11 cellular contexts compared by ENCODE assay signal in genomic region chr2:85851253-85851955, GRCh38. TPM values are rescaled to one million over a fixed set of nuclear protein-coding genes. Genes with fewer than 3 reads are reported as not detected.
DNase-seq lines count a peak whose midpoint lies in the region; ATAC-seq lines count a peak whose summit lies in the region.
"Had no signal": no experiment of that assay in that cellular context is flagged by ENCODE, and none has a peak within 500 bp of the region (broad histone marks: within the 10 kb centered on the region; RNA-seq: fewer than 3 reads in every experiment).

No MANE protein-coding gene starts in this region.

- no peak overlapping the region for H3K18ac ChIP-seq in mesenchymal stem cell (ENCODE audit: low read depth in 1 of 2, low read length in 2 of 2)

- H3K79me1 ChIP-seq in mesenchymal stem cell (replicated peaks; ENCODE audit: low read length, poor library complexity, severe bottlenecking), result no peaks in the 10 kb centered on the region

- H3K4ac ChIP-seq in mesenchymal stem cell (ENCODE audit: low read depth in 1 of 2, low read length in 2 of 2), result no peak overlapping the region

- no peak overlapping the region for H2BK12ac ChIP-seq in mesenchymal stem cell (ENCODE audit: low read length in 2 of 2)

- no peak overlapping the region for H4K91ac ChIP-seq in mesenchymal stem cell (ENCODE audit: low read length)

- 92% methylated on average over 11 of the region's 11 CpGs for WGBS in mesenchymal stem cell
- 41 to 52% methylated on average over 11 of the region's 11 CpGs for WGBS in aorta, 2 donors

- peak overlapping the region; percentile 78 for H3K9ac ChIP-seq in mesenchymal stem cell (ENCODE audit: low read length)

- no peak overlapping the region for H3K14ac ChIP-seq in mesenchymal stem cell (ENCODE audit: low read length in 2 of 2)

- no peak overlapping the region for H2AK5ac ChIP-seq in mesenchymal stem cell (ENCODE audit: low read length, severe bottlenecking)

- H3K4me3 ChIP-seq in mesenchymal stem cell (ENCODE audit: insufficient read depth in 1 of 2, low read depth in 1 of 2, low read length in 2 of 2), result peak overlapping the region in 1 of 2 experiments; percentile 37
- no peak overlapping the region for H3K4me3 ChIP-seq in aorta (ENCODE audit: low read length in 2 of 2)
- H3K4me3 ChIP-seq: GM23338 had no signal

- no peak overlapping the region for H2BK5ac ChIP-seq in mesenchymal stem cell (ENCODE audit: low read depth, low read length, poor library complexity, severe bottlenecking)

- intact Hi-C loops in aorta (cut with DNase I), result no loop called here

- H3K36me3 ChIP-seq in mesenchymal stem cell (ENCODE audit: control insufficient read depth in 1 of 2, insufficient read depth in 2 of 2, low read depth in 1 of 2, low read length in 2 of 2) (peaks cover 28 to 80% of the 10 kb centered on the region in 2 experiments), aorta (ENCODE audit: control insufficient read depth in 1 of 2, insufficient read depth in 2 of 2, low read length in 1 of 2) (no peaks in the 10 kb centered on the region)

- H3K27ac ChIP-seq in mesenchymal stem cell (ENCODE audit: low read length, poor library complexity, severe bottlenecking) (no peak overlapping the region), aorta (ENCODE audit: low read depth in 1 of 2, low read length in 2 of 2) (no peak overlapping the region)
- H3K27ac ChIP-seq: VCaP had no signal

- H2BK15ac ChIP-seq in mesenchymal stem cell (ENCODE audit: low read depth, poor library complexity, severe bottlenecking), result no peak overlapping the region

- no peak overlapping the region for H3K23ac ChIP-seq in mesenchymal stem cell (ENCODE audit: low read length in 2 of 2)

- H3K4me1 ChIP-seq in mesenchymal stem cell (ENCODE audit: control insufficient read depth, insufficient read depth, low read depth, low read length) (no peaks in the 10 kb centered on the region), aorta (ENCODE audit: control insufficient read depth in 1 of 2, insufficient read depth in 2 of 2, low read length in 2 of 2) (no peaks in the 10 kb centered on the region)

- H3K9me3 ChIP-seq in mesenchymal stem cell (ENCODE audit: control insufficient read depth, low read length) (no peaks in the 10 kb centered on the region), aorta (ENCODE audit: control insufficient read depth, low read length) (no peaks in the 10 kb centered on the region)

- H3K4me2 ChIP-seq in mesenchymal stem cell (ENCODE audit: low read length, poor library complexity, severe bottlenecking), result no peak overlapping the region
- H3K4me2 ChIP-seq: GM23338 had no signal

- DNase-seq in stimulated activated CD4-positive, alpha-beta T cell treated with anti-CD3 and anti-CD28 coated beads, Interleukin-2, amount 100 ng/mL, for 24 hours, result peak; percentile 24 to 30
- DNase-seq in stimulated activated CD4-positive, alpha-beta T cell treated with anti-CD3 and anti-CD28 coated beads, Interleukin-15, amount 100 ng/mL, for 24 hours, result no peak
- DNase-seq in amygdala (lab: John Stamatoyannopoulos, UW) (peak in 30 of 56 donors; percentile 8 to 68 (median 34)), mesenchymal stem cell (no peak), aorta (peak in 1 of 2 donors; percentile 61), DMS153 (lab: John Stamatoyannopoulos, UW) (no peak), SIG-M5 (lab: John Stamatoyannopoulos, UW) (no peak), NCI-H2196 (lab: John Stamatoyannopoulos, UW; ENCODE audit: unreplicated experiment) (no peak)
- DNase-seq: Calu3 had no signal

- no peak overlapping the region for H4K8ac ChIP-seq in mesenchymal stem cell (ENCODE audit: low read length)

- no peak overlapping the region for H2AFZ ChIP-seq in mesenchymal stem cell (ENCODE audit: low read depth, low read length)
- H2AFZ ChIP-seq: GM23338 had no signal

- H3K27me3 ChIP-seq in mesenchymal stem cell (ENCODE audit: control insufficient read depth in 1 of 2, insufficient read depth in 1 of 2, low read length in 2 of 2), result no peaks in the 10 kb centered on the region
- H3K27me3 ChIP-seq in aorta (ENCODE audit: control insufficient read depth in 1 of 2, insufficient read depth in 2 of 2, low read length in 1 of 2), result no peaks in the 10 kb centered on the region

- peak; percentile 38 for ATAC-seq in aorta (ENCODE audit: low FRiP score)

- H2BK120ac ChIP-seq in mesenchymal stem cell (ENCODE audit: low read depth, low read length), result no peak overlapping the region

RNA-seq across cellular contexts. Expression of gene ST3GAL5, which starts 37.4 kb away (rescaled TPM):
- 135 TPM for polyA plus RNA-seq in mesenchymal stem cell (2013, experiment 1 of 2)
- 140 TPM for polyA plus RNA-seq in mesenchymal stem cell (2013, experiment 2 of 2)
- 10 to 100 TPM; 15.7 to 29.8 TPM for total RNA-seq in aorta
- 10 to 100 TPM in 1 of 2 donors, 1 to 10 TPM in 1; 3.3 to 15.8 TPM for polyA plus RNA-seq in aorta

Comparison
In these comparisons a context has a peak if more than half of its experiments do, and no peak if none do; other contexts are left out.
1. DNase-seq: peak in stimulated activated CD4-positive, alpha-beta T cell treated with anti-CD3 and anti-CD28 coated beads, Interleukin-2, amount 100 ng/mL, for 24 hours (2 of 2) and amygdala (30 of 56); none in stimulated activated CD4-positive, alpha-beta T cell treated with anti-CD3 and anti-CD28 coated beads, Interleukin-15, amount 100 ng/mL, for 24 hours (single experiment), mesenchymal stem cell (single experiment), DMS153 (single experiment), SIG-M5 (single experiment) and NCI-H2196 (single experiment).